Comparison of ENCODE assay signal across 10 cellular contexts in genomic region chr11:31045335-31045734, GRCh38.
DNase-seq lines count a peak whose midpoint lies in the region; ATAC-seq and TF ChIP-seq lines count a peak whose summit lies in the region.
"Had no signal": no experiment of that assay in that cellular context is flagged by ENCODE, and none has a peak within 500 bp of the region (broad histone marks: within the 10 kb centered on the region; RNA-seq: fewer than 3 reads in every experiment).

No MANE protein-coding gene starts in this region.

- peak; percentile 66 for TF ChIP-seq CTCF in 22Rv1 (IDR thresholded peaks at IDR 0.05)
- TF ChIP-seq CTCF in fibroblast of pulmonary artery (IDR thresholded peaks at IDR 0.05; ENCODE audit: low read length, missing control alignments): peak; percentile 40

- DNase-seq in DMS53 (lab: John Stamatoyannopoulos, UW): peak; percentile 56
- DNase-seq in NCI-H526 treated with DMSO at 0.1 percent for 48 hours (lab: John Stamatoyannopoulos, UW): peak; percentile 7
- DNase-seq in fibroblast of pulmonary artery (ENCODE audit: low read depth): peak; percentile 43
- DNase-seq in activated T-cell treated with anti-CD3 and anti-CD28 coated beads, Interleukin-2, amount 50 U/mL, for 72 hours: no peak
- no peak for DNase-seq in NCI-H2029 treated with DMSO at 0.1 percent for 48 hours (lab: John Stamatoyannopoulos, UW)
- DNase-seq in activated gamma-delta T cell (lab: John Stamatoyannopoulos, UW): no peak
- no peak for DNase-seq in activated CD8-positive, alpha-beta memory T cell treated with anti-CD3 and anti-CD28 coated beads, Interleukin-2, amount 10 ng/mL, durations not matched to agents 7 days and 5 days
- DNase-seq: activated naive CD8-positive, alpha-beta T cell treated with anti-CD3 and anti-CD28 coated beads, Interleukin-2, amount 10 ng/mL, durations not matched to agents 7 days and 5 days; EL had no signal

- H3K36me3 Mint-ChIP-seq in activated T-cell treated with anti-CD3 and anti-CD28 coated beads, Interleukin-2, amount 50 U/mL, for 72 hours (ENCODE audit: insufficient read depth in 2 of 2): no peaks in the 10 kb centered on the region
- no peaks in the 10 kb centered on the region for H3K36me3 Mint-ChIP-seq in activated CD8-positive, alpha-beta memory T cell treated with anti-CD3 and anti-CD28 coated beads, Interleukin-2, amount 10 ng/mL, durations not matched to agents 7 days and 5 days
- H3K36me3 Mint-ChIP-seq: activated naive CD8-positive, alpha-beta T cell treated with anti-CD3 and anti-CD28 coated beads, Interleukin-2, amount 10 ng/mL, durations not matched to agents 7 days and 5 days had no signal

- H3K4me3 ChIP-seq in fibroblast of pulmonary artery (replicated peaks; ENCODE audit: low read depth, low read length): no peak overlapping the region

- no peaks in the 10 kb centered on the region for H3K4me1 Mint-ChIP-seq in activated T-cell treated with anti-CD3 and anti-CD28 coated beads, Interleukin-2, amount 50 U/mL, for 72 hours (ENCODE audit: low read depth)
- no peaks in the 10 kb centered on the region for H3K4me1 Mint-ChIP-seq in activated CD8-positive, alpha-beta memory T cell treated with anti-CD3 and anti-CD28 coated beads, Interleukin-2, amount 10 ng/mL, durations not matched to agents 7 days and 5 days
- H3K4me1 Mint-ChIP-seq: activated naive CD8-positive, alpha-beta T cell treated with anti-CD3 and anti-CD28 coated beads, Interleukin-2, amount 10 ng/mL, durations not matched to agents 7 days and 5 days had no signal

- H3K27ac Mint-ChIP-seq in activated T-cell treated with anti-CD3 and anti-CD28 coated beads, Interleukin-2, amount 50 U/mL, for 72 hours: no peak overlapping the region
- H3K27ac Mint-ChIP-seq in activated CD8-positive, alpha-beta memory T cell treated with anti-CD3 and anti-CD28 coated beads, Interleukin-2, amount 10 ng/mL, durations not matched to agents 7 days and 5 days: no peak overlapping the region
- H3K27ac Mint-ChIP-seq: activated naive CD8-positive, alpha-beta T cell treated with anti-CD3 and anti-CD28 coated beads, Interleukin-2, amount 10 ng/mL, durations not matched to agents 7 days and 5 days had no signal

- no peak overlapping the region for H3K27ac ChIP-seq in 22Rv1

- CTCF ChIA-PET in activated CD8-positive, alpha-beta memory T cell treated with anti-CD3 and anti-CD28 coated beads, Interleukin-2, amount 10 ng/mL, durations not matched to agents 7 days and 5 days (lab: Charles Lee): interaction anchor here (0.8 kb wide), 1 partner anchor 85 kb away, joined by 3 read pairs; no protein-coding TSS in a partner anchor

- peaks cover 2 to 3% of the 10 kb centered on the region in 2 donors for H3K9me3 Mint-ChIP-seq in activated T-cell treated with anti-CD3 and anti-CD28 coated beads, Interleukin-2, amount 50 U/mL, for 72 hours
- peaks cover 6% of the 10 kb centered on the region for H3K9me3 Mint-ChIP-seq in activated CD8-positive, alpha-beta memory T cell treated with anti-CD3 and anti-CD28 coated beads, Interleukin-2, amount 10 ng/mL, durations not matched to agents 7 days and 5 days (ENCODE audit: low read depth)

- no peaks in the 10 kb centered on the region for H3K27me3 Mint-ChIP-seq in activated T-cell treated with anti-CD3 and anti-CD28 coated beads, Interleukin-2, amount 50 U/mL, for 72 hours (ENCODE audit: low read depth)
- H3K27me3 Mint-ChIP-seq in activated CD8-positive, alpha-beta memory T cell treated with anti-CD3 and anti-CD28 coated beads, Interleukin-2, amount 10 ng/mL, durations not matched to agents 7 days and 5 days: no peaks in the 10 kb centered on the region
- H3K27me3 Mint-ChIP-seq: activated naive CD8-positive, alpha-beta T cell treated with anti-CD3 and anti-CD28 coated beads, Interleukin-2, amount 10 ng/mL, durations not matched to agents 7 days and 5 days had no signal

- ATAC-seq in activated T-cell treated with anti-CD3 and anti-CD28 coated beads, Interleukin-2, amount 50 U/mL, for 72 hours (replicated peaks in 1 of 2): no peak
- ATAC-seq in activated CD8-positive, alpha-beta memory T cell treated with anti-CD3 and anti-CD28 coated beads, Interleukin-2, amount 10 ng/mL, durations not matched to agents 7 days and 5 days: no peak

- H3K4me3 Mint-ChIP-seq in activated T-cell treated with anti-CD3 and anti-CD28 coated beads, Interleukin-2, amount 50 U/mL, for 72 hours: no peak overlapping the region
- no peak overlapping the region for H3K4me3 Mint-ChIP-seq in activated CD8-positive, alpha-beta memory T cell treated with anti-CD3 and anti-CD28 coated beads, Interleukin-2, amount 10 ng/mL, durations not matched to agents 7 days and 5 days
- H3K4me3 Mint-ChIP-seq: activated naive CD8-positive, alpha-beta T cell treated with anti-CD3 and anti-CD28 coated beads, Interleukin-2, amount 10 ng/mL, durations not matched to agents 7 days and 5 days had no signal

Comparison
In these comparisons a context has a peak if more than half of its experiments do, and no peak if none do; other contexts are left out.
1. DNase-seq: peak in DMS53 (single experiment), NCI-H526 treated with DMSO at 0.1 percent for 48 hours (single experiment) and fibroblast of pulmonary artery (single experiment); none in activated T-cell treated with anti-CD3 and anti-CD28 coated beads, Interleukin-2, amount 50 U/mL, for 72 hours (0 of 2), NCI-H2029 treated with DMSO at 0.1 percent for 48 hours (single experiment), activated gamma-delta T cell (single experiment) and activated CD8-positive, alpha-beta memory T cell treated with anti-CD3 and anti-CD28 coated beads, Interleukin-2, amount 10 ng/mL, durations not matched to agents 7 days and 5 days (single experiment).